11 cellular contexts compared by ENCODE assay signal in the genomic region with DNA sequence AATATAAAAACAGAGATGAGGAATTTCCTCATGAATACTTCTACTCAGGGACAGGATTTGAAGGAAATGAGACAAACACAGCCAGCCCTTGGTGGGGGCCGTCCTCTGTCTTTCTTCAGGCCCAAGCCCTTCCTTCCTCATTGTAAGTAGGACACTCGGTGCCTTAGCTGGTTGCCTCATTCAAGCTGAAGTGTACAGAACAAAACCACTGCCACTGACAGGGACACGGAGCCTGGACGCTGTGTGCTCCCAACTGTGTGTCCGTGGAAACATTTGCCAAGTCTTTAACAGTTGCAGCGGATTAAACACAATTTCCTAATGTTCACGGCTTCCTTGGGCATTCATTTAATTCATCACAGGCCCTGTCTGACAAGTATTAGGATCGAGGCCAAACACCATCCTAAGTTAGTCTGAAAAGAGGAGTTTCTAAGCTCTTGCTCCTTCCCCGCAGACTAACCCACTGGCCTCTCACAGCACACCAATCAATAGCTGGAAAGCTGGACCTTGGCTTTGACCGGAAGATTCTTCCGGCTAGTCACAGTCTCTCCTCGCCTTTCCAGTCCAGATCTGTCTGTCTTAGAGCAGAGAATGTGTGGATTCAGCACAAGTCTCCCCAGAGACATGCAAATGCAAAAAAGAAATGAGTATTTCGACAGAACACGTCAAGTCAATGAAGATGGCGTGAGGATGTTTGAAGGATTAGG.
DNase-seq lines count a peak whose midpoint lies in the region; ATAC-seq and TF ChIP-seq lines count a peak whose summit lies in the region.
"Had no signal": no experiment of that assay in that cellular context is flagged by ENCODE, and none has a peak within 500 bp of the region (broad histone marks: within the 10 kb centered on the region; RNA-seq: fewer than 3 reads in every experiment).

No MANE protein-coding gene starts in this region.

- intact Hi-C loops in breast epithelium (cut with DNase I; ENCODE audit: low total_unique reads) = no loop called here
- intact Hi-C loops in MCF 10A (cut with micrococcal nuclease) = no loop called here
- intact Hi-C loops in head of caudate nucleus (cut with DNase I) = no loop called here
- intact Hi-C loops in CD4-positive, alpha-beta T cell (cut with DNase I, micrococcal nuclease) = no loop called here

- H3K27ac Mint-ChIP-seq in MCF 10A (ENCODE audit: low read depth, unreplicated experiment) = no peak overlapping the region
- no peak overlapping the region for H3K27ac Mint-ChIP-seq in CD4-positive, alpha-beta T cell
- H3K27ac Mint-ChIP-seq: T-helper 2 cell treated with Interferon-gamma antibody and Interleukin-4, amounts not matched to agents 5 μg/mL and 100 μg/mL, for 36 hours had no signal

- peak overlapping the region; percentile 47 for H3K4me2 ChIP-seq in osteoblast (ENCODE audit: insufficient read depth, low read length)

- H3K36me3 Mint-ChIP-seq in MCF 10A (ENCODE audit: insufficient read depth, unreplicated experiment) = no peaks in the 10 kb centered on the region
- H3K36me3 Mint-ChIP-seq in CD4-positive, alpha-beta T cell (ENCODE audit: low read depth) = no peaks in the 10 kb centered on the region

- H3K4me3 Mint-ChIP-seq in MCF 10A (ENCODE audit: unreplicated experiment) = no peak overlapping the region
- no peak overlapping the region for H3K4me3 Mint-ChIP-seq in CD4-positive, alpha-beta T cell
- H3K4me3 Mint-ChIP-seq: T-helper 2 cell treated with Interferon-gamma antibody and Interleukin-4, amounts not matched to agents 5 μg/mL and 100 μg/mL, for 36 hours had no signal

- H2AFZ ChIP-seq in osteoblast (ENCODE audit: low read length) = peak overlapping the region; percentile 96

- H4K20me1 ChIP-seq in osteoblast (ENCODE audit: insufficient read depth, low read length) = no peaks in the 10 kb centered on the region

- TF ChIP-seq POLR2A in breast epithelium (IDR thresholded peaks at IDR 0.05) = no peak

- BruUV-seq in MCF 10A (replicated peaks; lab: Mats Ljungman, UMichigan) = no TSS peak

- H3K27me3 ChIP-seq in breast epithelium (no peaks in the 10 kb centered on the region), osteoblast (ENCODE audit: insufficient read depth, low read length) (no peaks in the 10 kb centered on the region)
- H3K27me3 ChIP-seq in CD4-positive, alpha-beta T cell (ENCODE audit: control insufficient read depth, insufficient read depth, low read length) = no peaks in the 10 kb centered on the region

- POLR2A ChIA-PET in MCF 10A (lab: Yijun Ruan, JAX) = interaction anchor here (0.5 kb wide), 1 partner anchor 38 kb away, joined by 3 read pairs; no protein-coding TSS in a partner anchor
- POLR2A ChIA-PET in CD4-positive, alpha-beta T cell (lab: Charles Lee) = no interaction called here

- no peaks in the 10 kb centered on the region for H3K79me2 ChIP-seq in osteoblast (ENCODE audit: insufficient read depth, low read length)

- no peaks in the 10 kb centered on the region for H3K27me3 Mint-ChIP-seq in MCF 10A (ENCODE audit: insufficient read depth, unreplicated experiment)
- no peaks in the 10 kb centered on the region for H3K27me3 Mint-ChIP-seq in CD4-positive, alpha-beta T cell

- no peak for ATAC-seq in CD4-positive, alpha-beta T cell (ENCODE audit: poor library complexity)
- ATAC-seq in GM21367 (IDR thresholded peaks at IDR 0.05; ENCODE audit: unreplicated experiment) = no peak
- ATAC-seq in GM18520 (IDR thresholded peaks at IDR 0.05; ENCODE audit: unreplicated experiment) = no peak

- H3K27ac ChIP-seq in breast epithelium (peak overlapping the region; percentile 45 to 85), osteoblast (ENCODE audit: low read depth, low read length) (peak overlapping the region; percentile 50)
- H3K27ac ChIP-seq in CD4-positive, alpha-beta T cell (ENCODE audit: low read depth, low read length) = no peak overlapping the region

- no peaks in the 10 kb centered on the region for H3K36me3 ChIP-seq in breast epithelium
- no peaks in the 10 kb centered on the region for H3K36me3 ChIP-seq in osteoblast (ENCODE audit: insufficient read depth, low read length)

- H3K4me1 Mint-ChIP-seq in MCF 10A (ENCODE audit: insufficient read depth, unreplicated experiment) = peaks cover 25% of the 10 kb centered on the region
- H3K4me1 Mint-ChIP-seq in CD4-positive, alpha-beta T cell (ENCODE audit: low read depth) = peaks cover 11% of the 10 kb centered on the region

- H3K4me1 ChIP-seq in breast epithelium (no peaks in the 10 kb centered on the region), osteoblast (ENCODE audit: insufficient read depth, low read length) (peaks cover 20% of the 10 kb centered on the region)

- TF ChIP-seq CTCF in breast epithelium (IDR thresholded peaks at IDR 0.05) (no peak), MCF 10A (IDR thresholded peaks at IDR 0.05; ENCODE audit: unreplicated experiment) (no peak), osteoblast (IDR thresholded peaks at IDR 0.05; ENCODE audit: extremely low read depth, low read depth, low read length) (no peak)
- no peak for TF ChIP-seq CTCF in CD4-positive, alpha-beta T cell (IDR thresholded peaks at IDR 0.05)

- H3K9me3 Mint-ChIP-seq in MCF 10A (ENCODE audit: unreplicated experiment) = no peaks in the 10 kb centered on the region
- no peaks in the 10 kb centered on the region for H3K9me3 Mint-ChIP-seq in CD4-positive, alpha-beta T cell
- H3K9me3 Mint-ChIP-seq: T-helper 2 cell treated with Interferon-gamma antibody and Interleukin-4, amounts not matched to agents 5 μg/mL and 100 μg/mL, for 36 hours had no signal

- H3K4me3 ChIP-seq in breast epithelium (peak overlapping the region in 1 of 3 donors; percentile 31), osteoblast (ENCODE audit: insufficient read depth, low read length) (peak overlapping the region; percentile 24)

- no peaks in the 10 kb centered on the region for H3K9me3 ChIP-seq in breast epithelium
- H3K9me3 ChIP-seq in osteoblast (ENCODE audit: low read depth, low read length) = no peaks in the 10 kb centered on the region
- no peaks in the 10 kb centered on the region for H3K9me3 ChIP-seq in CD4-positive, alpha-beta T cell (ENCODE audit: control insufficient read depth, low read length)

- DNase-seq in breast epithelium (ENCODE audit: low spot score in 2 of 2) (peak in 1 of 2 donors; percentile 26), MCF 10A (ENCODE audit: unreplicated experiment) (no peak), head of caudate nucleus (peak in 41 of 42 donors; percentile 8 to 82 (median 52)), osteoblast (ENCODE audit: insufficient read length, low spot score, missing footprints) (peak; percentile 54), HT-29 (ENCODE audit: low spot score) (no peak)
- no peak for DNase-seq in CD4-positive, alpha-beta T cell
- DNase-seq: 8988T; activated naive CD4-positive, alpha-beta T cell had no signal

- CTCF ChIA-PET in MCF 10A (lab: Yijun Ruan, JAX) = interaction anchor here (2.8 kb wide), 1 partner anchor 70 kb away, joined by 17 read pairs; no protein-coding TSS in a partner anchor
- CTCF ChIA-PET in CD4-positive, alpha-beta T cell (lab: Charles Lee) = no interaction called here

Comparison
In these comparisons a context has a peak if more than half of its experiments do, and no peak if none do; other contexts are left out.
1. DNase-seq: peak in head of caudate nucleus (41 of 42) and osteoblast (single experiment); none in MCF 10A (single experiment), CD4-positive, alpha-beta T cell (0 of 10) and HT-29 (single experiment).